In the genomic region with DNA sequence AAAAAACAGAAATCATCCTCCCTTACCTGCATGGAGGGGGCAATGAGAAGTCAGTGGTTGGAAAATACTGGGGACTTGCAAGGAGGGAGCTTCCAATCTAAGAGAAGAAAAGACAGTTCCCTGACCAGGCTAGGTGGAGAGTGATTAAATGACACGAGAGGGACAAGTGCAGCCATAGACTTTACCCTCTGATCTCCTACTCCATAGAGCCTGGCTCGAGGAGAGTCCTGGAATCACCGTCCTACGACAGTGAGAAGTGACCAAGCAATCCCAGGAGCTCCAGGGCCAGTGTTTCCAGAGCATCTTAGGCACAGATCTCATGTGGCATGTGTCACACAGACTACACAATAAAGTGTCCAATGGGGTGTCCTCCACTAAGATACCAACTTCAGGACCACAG, we compare ENCODE assay signal across 10 cellular contexts. TPM values are rescaled to one million over a fixed set of nuclear protein-coding genes. Genes with fewer than 3 reads are reported as not detected.
DNase-seq lines count a peak whose midpoint lies in the region; ATAC-seq and TF ChIP-seq lines count a peak whose summit lies in the region.
"Had no signal": no experiment of that assay in that cellular context is flagged by ENCODE, and none has a peak within 500 bp of the region (broad histone marks: within the 10 kb centered on the region; RNA-seq: fewer than 3 reads in every experiment).

No MANE protein-coding gene starts in this region.

- no peak for TF ChIP-seq CTCF in brain microvascular endothelial cell (IDR thresholded peaks at IDR 0.05; ENCODE audit: low read depth, low read length, missing control alignments)
- TF ChIP-seq CTCF in thoracic aorta (IDR thresholded peaks at IDR 0.05): no peak

- H4K20me1 ChIP-seq in GM23248 (ENCODE audit: insufficient read depth): peaks cover 17% of the 10 kb centered on the region

- H3K9me3 ChIP-seq in thoracic aorta (no peaks in the 10 kb centered on the region), GM23248 (ENCODE audit: low read depth) (no peaks in the 10 kb centered on the region)
- H3K9me3 ChIP-seq: psoas muscle had no signal

- in situ Hi-C loops in brain microvascular endothelial cell (cut with HindIII; ENCODE audit: low pct_ligation_motif_present, low sequenced_read_pairs) (no loop called here), GM23248 (cut with MboI) (no loop called here)

- H3K4me3 ChIP-seq in brain microvascular endothelial cell (ENCODE audit: low read depth, low read length) (no peak overlapping the region), thoracic aorta (peak overlapping the region; percentile 54), GM23248 (no peak overlapping the region)
- H3K4me3 ChIP-seq: psoas muscle had no signal

- H2AFZ ChIP-seq in GM23248: no peak overlapping the region

- H3K36me3 Mint-ChIP-seq in activated CD4-positive, alpha-beta T cell treated with anti-CD3 and anti-CD28 coated beads, Interleukin-2, amount 10 ng/mL, durations not matched to agents 7 days and 5 days (ENCODE audit: low read depth): peaks cover 59% of the 10 kb centered on the region
- H3K36me3 Mint-ChIP-seq in memory B cell: peaks cover 22% of the 10 kb centered on the region

- H3K27ac ChIP-seq in brain microvascular endothelial cell: peak overlapping the region; percentile 19
- peak overlapping the region; percentile 93 to 97 for H3K27ac ChIP-seq in thoracic aorta
- H3K27ac ChIP-seq in GM23248: no peak overlapping the region
- H3K27ac ChIP-seq: psoas muscle had no signal

- H3K9me2 ChIP-seq in GM23248 (ENCODE audit: insufficient read depth): no peaks in the 10 kb centered on the region

- no peak overlapping the region for H3K4me2 ChIP-seq in GM23248 (ENCODE audit: unreplicated experiment)

- POLR2A ChIA-PET in activated CD4-positive, alpha-beta T cell treated with anti-CD3 and anti-CD28 coated beads, Interleukin-2, amount 10 ng/mL, durations not matched to agents 7 days and 5 days (lab: Charles Lee): no interaction called here

- no peaks in the 10 kb centered on the region for H3K9me3 Mint-ChIP-seq in activated CD4-positive, alpha-beta T cell treated with anti-CD3 and anti-CD28 coated beads, Interleukin-2, amount 10 ng/mL, durations not matched to agents 7 days and 5 days
- H3K9me3 Mint-ChIP-seq in memory B cell: no peaks in the 10 kb centered on the region

- H3K4me1 Mint-ChIP-seq in activated CD4-positive, alpha-beta T cell treated with anti-CD3 and anti-CD28 coated beads, Interleukin-2, amount 10 ng/mL, durations not matched to agents 7 days and 5 days: peaks cover 94% of the 10 kb centered on the region
- H3K4me1 Mint-ChIP-seq in memory B cell: peaks cover 78% of the 10 kb centered on the region

- no peak for DNase-seq in activated CD4-positive, alpha-beta T cell treated with anti-CD3 and anti-CD28 coated beads, Interleukin-2, amount 10 ng/mL, durations not matched to agents 7 days and 5 days
- no peak for DNase-seq in activated CD4-positive, alpha-beta T cell treated with anti-CD3 and anti-CD28 coated beads for 48 hours
- no peak for DNase-seq in brain microvascular endothelial cell
- no peak for DNase-seq in memory B cell (ENCODE audit: low spot score in 2 of 2)
- DNase-seq in thoracic aorta (ENCODE audit: low spot score): no peak
- DNase-seq in GM03348 (ENCODE audit: low spot score): no peak
- no peak for DNase-seq in GM23248
- DNase-seq: NCI-H187 treated with DMSO at 0.1 percent for 48 hours, psoas muscle had no signal

- peaks cover 100% of the 10 kb centered on the region for H3K79me2 ChIP-seq in GM23248 (ENCODE audit: insufficient read depth)

- H3K27me3 ChIP-seq in brain microvascular endothelial cell (replicated peaks): no peaks in the 10 kb centered on the region
- no peaks in the 10 kb centered on the region for H3K27me3 ChIP-seq in thoracic aorta (replicated peaks; ENCODE audit: insufficient read depth)
- H3K27me3 ChIP-seq in GM23248 (replicated peaks; ENCODE audit: insufficient read depth): no peaks in the 10 kb centered on the region

- peaks cover 90 to 99% of the 10 kb centered on the region in 2 donors for H3K4me1 ChIP-seq in thoracic aorta (ENCODE audit: control insufficient read depth in 1 of 2, low read depth in 2 of 2)
- peaks cover 90% of the 10 kb centered on the region for H3K4me1 ChIP-seq in GM23248 (ENCODE audit: insufficient read depth)

- H3K27me3 Mint-ChIP-seq in activated CD4-positive, alpha-beta T cell treated with anti-CD3 and anti-CD28 coated beads, Interleukin-2, amount 10 ng/mL, durations not matched to agents 7 days and 5 days: no peaks in the 10 kb centered on the region
- H3K27me3 Mint-ChIP-seq in memory B cell: no peaks in the 10 kb centered on the region

- CTCF ChIA-PET in activated CD4-positive, alpha-beta T cell treated with anti-CD3 and anti-CD28 coated beads, Interleukin-2, amount 10 ng/mL, durations not matched to agents 7 days and 5 days (lab: Charles Lee): interaction anchor here (4.1 kb wide), 1 partner anchor 16 kb away, joined by 16 read pairs; no protein-coding TSS in a partner anchor

- H3K9ac ChIP-seq in GM23248: no peak overlapping the region

- peak overlapping the region; percentile 76 for H3K27ac Mint-ChIP-seq in activated CD4-positive, alpha-beta T cell treated with anti-CD3 and anti-CD28 coated beads, Interleukin-2, amount 10 ng/mL, durations not matched to agents 7 days and 5 days
- H3K27ac Mint-ChIP-seq in memory B cell: peak overlapping the region; percentile 94

- no peak overlapping the region for H3K4me3 Mint-ChIP-seq in activated CD4-positive, alpha-beta T cell treated with anti-CD3 and anti-CD28 coated beads, Interleukin-2, amount 10 ng/mL, durations not matched to agents 7 days and 5 days
- H3K4me3 Mint-ChIP-seq in memory B cell: no peak overlapping the region

- H3K36me3 ChIP-seq in brain microvascular endothelial cell (replicated peaks): peaks cover 54% of the 10 kb centered on the region
- H3K36me3 ChIP-seq in thoracic aorta: no peaks in the 10 kb centered on the region
- no peaks in the 10 kb centered on the region for H3K36me3 ChIP-seq in GM23248 (ENCODE audit: low read depth)

- WGBS in GM23248 (ENCODE audit: low coverage in 1 of 2, low lambda C conversion rate in 2 of 2, missing lambda C conversion rate in 2 of 2), 2 experiments: 86 to 88% methylated on average over 4 of the region's 4 CpGs

- H3F3A ChIP-seq in GM23248 (ENCODE audit: insufficient read depth): peaks cover 79% of the 10 kb centered on the region

- no peak for ATAC-seq in memory B cell (ENCODE audit: low read depth)
- no peak for ATAC-seq in thoracic aorta (ENCODE audit: insufficient number of reproducible peaks, low FRiP score, low read depth)
- ATAC-seq in GM18498 (IDR thresholded peaks at IDR 0.05; ENCODE audit: unreplicated experiment): no peak
- ATAC-seq: psoas muscle had no signal

RNA-seq across cellular contexts. Expression of a gene that starts 25.7 kb away (rescaled TPM):
- total RNA-seq in activated CD4-positive, alpha-beta T cell treated with anti-CD3 and anti-CD28 coated beads, Interleukin-2, amount 10 ng/mL, durations not matched to agents 7 days and 5 days: 1,000 to 10,000 TPM in 1 of 2 experiments, 100 to 1,000 TPM in 1; 881 to 1,009 TPM
- total RNA-seq in thoracic aorta: 1,000 to 10,000 TPM; 1,447 to 1,631 TPM
- 420 and 453 TPM in 2 replicates for total RNA-seq in GM23248 (2014; rRNA removed; shearing (Covaris generic))
- polyA plus RNA-seq in GM23248 (2016; fragmentation: Nextera tagmentation; extraction: Ambion mirVana): 282 and 287 TPM in 2 replicates
